22 cellular contexts compared by ENCODE assay signal in the genomic region with DNA sequence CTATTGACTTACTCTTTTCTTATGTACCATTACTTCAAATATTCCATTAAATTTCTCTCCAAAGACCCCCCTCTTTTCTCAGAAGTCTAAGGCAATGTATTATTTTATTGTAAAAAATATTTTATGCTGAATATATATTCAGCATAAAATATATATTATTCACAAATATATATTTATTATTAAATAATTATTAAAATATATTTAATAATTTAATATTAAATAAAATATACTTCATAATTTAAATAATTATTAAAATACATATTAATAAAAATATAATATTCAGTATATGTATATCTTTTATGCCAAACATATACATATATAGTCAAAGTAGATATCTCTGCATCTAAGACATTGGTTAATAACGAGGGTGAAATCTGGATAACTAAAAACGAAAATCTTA.
DNase-seq lines count a peak whose midpoint lies in the region; ATAC-seq, FAIRE-seq and TF ChIP-seq lines count a peak whose summit lies in the region.
"Had no signal": no experiment of that assay in that cellular context is flagged by ENCODE, and none has a peak within 500 bp of the region (broad histone marks: within the 10 kb centered on the region; RNA-seq: fewer than 3 reads in every experiment).

No MANE protein-coding gene starts in this region.

- TF ChIP-seq CTCF in pancreas (IDR thresholded peaks at IDR 0.05) (no peak), PC-3 (conservative IDR thresholded peaks at IDR 0.05; ENCODE audit: low read depth, low read length) (no peak)

- POLR2A ChIA-PET in PC-3 (lab: Charles Lee; ENCODE audit: unreplicated experiment) = no interaction called here
- POLR2A ChIA-PET in activated CD4-positive, alpha-beta memory T cell treated with anti-CD3 and anti-CD28 coated beads for 36 hours (lab: Charles Lee) = no interaction called here

- ATAC-seq in pancreas (no peak), PC-3 (no peak), sciatic nerve (no peak), HG02623 (IDR thresholded peaks at IDR 0.05; ENCODE audit: unreplicated experiment) (no peak)
- ATAC-seq: A549, GM23338, HCT116 had no signal

- H3K4me3 Mint-ChIP-seq in activated CD4-positive, alpha-beta memory T cell treated with anti-CD3 and anti-CD28 coated beads for 36 hours = no peak overlapping the region
- H3K4me3 Mint-ChIP-seq: CD4-positive, alpha-beta memory T cell; GM23338; H9 had no signal

- FAIRE-seq in A204.1 (lab: Jason Lieb, UNC) (peak; percentile 97), TTC549 (lab: Jason Lieb, UNC) (peak; percentile 95), endometrium (lab: Jason Lieb, UNC) (peak; percentile 90), pancreas (lab: Jason Lieb, UNC) (peak; percentile 96)
- FAIRE-seq: A549, GM12891, GM18507 had no signal

- H3K9ac ChIP-seq in PC-3 (ENCODE audit: low read length) = no peak overlapping the region

- WGBS in pancreas, 2 donors = 65 to 87% methylated on average over 2 of the region's 2 CpGs

- no peak overlapping the region for H3K4me2 ChIP-seq in PC-3 (ENCODE audit: low read length)
- H3K4me2 ChIP-seq: A549, GM23338 had no signal

- intact Hi-C loops in pancreas (cut with DNase I) (no loop called here), PC-3 (cut with micrococcal nuclease) (no loop called here), sciatic nerve (cut with DNase I) (no loop called here)
- intact Hi-C loops in activated CD4-positive, alpha-beta memory T cell treated with anti-CD3 and anti-CD28 coated beads for 36 hours (cut with micrococcal nuclease) = no loop called here

- DNase-seq in pancreas = no peak
- DNase-seq in PC-3 = no peak
- DNase-seq in sciatic nerve (ENCODE audit: low spot score) = no peak
- no peak for DNase-seq in activated CD4-positive, alpha-beta memory T cell treated with anti-CD3 and anti-CD28 coated beads for 36 hours
- DNase-seq: C1 segment of cervical spinal cord; Calu3; CD4-positive, alpha-beta memory T cell; COR-L47; DMS53; DND-41; GDM1; H9 had no signal

- H3F3A ChIP-seq in PC-3 (ENCODE audit: low read length, unreplicated experiment) = no peaks in the 10 kb centered on the region

- BruUV-seq in PC-3 (replicated peaks; lab: Mats Ljungman, UMichigan) = no TSS peak

- no peaks in the 10 kb centered on the region for H3K9me3 ChIP-seq in pancreas
- H3K9me3 ChIP-seq in PC-3 (ENCODE audit: low read length) = no peaks in the 10 kb centered on the region
- H3K9me3 ChIP-seq: A549 had no signal

- H3K27ac Mint-ChIP-seq in activated CD4-positive, alpha-beta memory T cell treated with anti-CD3 and anti-CD28 coated beads for 36 hours = no peak overlapping the region
- H3K27ac Mint-ChIP-seq: CD4-positive, alpha-beta memory T cell; GM23338; H9 had no signal

- H3K36me3 ChIP-seq in pancreas = no peaks in the 10 kb centered on the region
- H3K36me3 ChIP-seq in PC-3 (ENCODE audit: low read depth, low read length) = no peaks in the 10 kb centered on the region

- no peaks in the 10 kb centered on the region for H3K4me1 Mint-ChIP-seq in activated CD4-positive, alpha-beta memory T cell treated with anti-CD3 and anti-CD28 coated beads for 36 hours (ENCODE audit: low read depth)
- H3K4me1 Mint-ChIP-seq: CD4-positive, alpha-beta memory T cell; GM23338; H9 had no signal

- no peaks in the 10 kb centered on the region for H4K20me1 ChIP-seq in PC-3 (ENCODE audit: low read length)

- no peak overlapping the region for H2AFZ ChIP-seq in PC-3 (ENCODE audit: low read length)
- H2AFZ ChIP-seq: GM23338 had no signal

- no peaks in the 10 kb centered on the region for H3K9me2 ChIP-seq in PC-3 (replicated peaks; ENCODE audit: low read length)

- CTCF ChIA-PET in PC-3 (lab: Charles Lee) = no interaction called here
- CTCF ChIA-PET in activated CD4-positive, alpha-beta memory T cell treated with anti-CD3 and anti-CD28 coated beads for 36 hours (lab: Charles Lee) = no interaction called here

- H3K4me3 ChIP-seq in pancreas (no peak overlapping the region), PC-3 (ENCODE audit: low read length) (no peak overlapping the region)
- H3K4me3 ChIP-seq: A549, GM23338 had no signal

- H3K4me1 ChIP-seq in pancreas (no peaks in the 10 kb centered on the region), PC-3 (ENCODE audit: insufficient read depth, low read length) (no peaks in the 10 kb centered on the region)
- H3K4me1 ChIP-seq: A549 had no signal

- H3K27ac ChIP-seq in pancreas = no peak overlapping the region
- H3K27ac ChIP-seq in PC-3 (ENCODE audit: low read length) = no peak overlapping the region
- H3K27ac ChIP-seq: 22Rv1, A549 had no signal

- no peaks in the 10 kb centered on the region for H3K27me3 ChIP-seq in pancreas
- H3K27me3 ChIP-seq in PC-3 (ENCODE audit: low read length) = no peaks in the 10 kb centered on the region

- no peaks in the 10 kb centered on the region for H3K36me3 Mint-ChIP-seq in activated CD4-positive, alpha-beta memory T cell treated with anti-CD3 and anti-CD28 coated beads for 36 hours
- H3K36me3 Mint-ChIP-seq: CD4-positive, alpha-beta memory T cell had no signal

- peaks cover 13% of the 10 kb centered on the region for H3K9me3 Mint-ChIP-seq in activated CD4-positive, alpha-beta memory T cell treated with anti-CD3 and anti-CD28 coated beads for 36 hours

- no peaks in the 10 kb centered on the region for H3K79me2 ChIP-seq in PC-3 (ENCODE audit: low read length)

- H3K27me3 Mint-ChIP-seq in activated CD4-positive, alpha-beta memory T cell treated with anti-CD3 and anti-CD28 coated beads for 36 hours = no peaks in the 10 kb centered on the region
- H3K27me3 Mint-ChIP-seq: CD4-positive, alpha-beta memory T cell had no signal
